8 cellular contexts compared by ENCODE assay signal in genomic region chr12:110826592-110827200, GRCh38. TPM values are rescaled to one million over a fixed set of nuclear protein-coding genes. Genes with fewer than 3 reads are reported as not detected.
DNase-seq lines count a peak whose midpoint lies in the region; ATAC-seq and TF ChIP-seq lines count a peak whose summit lies in the region.

No MANE protein-coding gene starts in this region.

- H3K27me3 ChIP-seq in H9 (ENCODE audit: insufficient read depth, low read length) (no peaks in the 10 kb centered on the region), gastrocnemius medialis (no peaks in the 10 kb centered on the region)

- DNase-seq in DMS 273 treated with DMSO at 0.1 percent for 48 hours (lab: John Stamatoyannopoulos, UW) = peak; percentile 37
- peak; percentile 95 for DNase-seq in H9
- DNase-seq in NCI-H1694 treated with DMSO at 0.1 percent for 48 hours (lab: John Stamatoyannopoulos, UW) = peak; percentile 79
- DNase-seq in amygdala (lab: John Stamatoyannopoulos, UW) = peak in 55 of 56 donors; percentile 5 to 94 (median 63)
- peak; percentile 64 for DNase-seq in hepatic stellate cell (ENCODE audit: low spot score)
- DNase-seq in gastrocnemius medialis = peak; percentile 55 to 90

- no peak overlapping the region for H2BK12ac ChIP-seq in H9 (ENCODE audit: insufficient read length, low read depth, low read length)

- H3K79me2 ChIP-seq in H9 (ENCODE audit: insufficient read depth, low read length) = no peaks in the 10 kb centered on the region

- H3K4ac ChIP-seq in H9 (ENCODE audit: low read depth, low read length) = no peak overlapping the region

- in situ Hi-C loops in gastrocnemius medialis (cut with MboI; ENCODE audit: low sequenced_read_pairs in 4 of 4) = loop anchor here in 3 of 4 donors (10.0 to 25.0 kb wide), 2 partner anchors 312 to 364 kb away; partner anchors contain the start of genes ARPC3 (in 1 of the 3), FAM216A (in 1 of the 3) and GPN3 (in 1 of the 3)

- H4K20me1 ChIP-seq in H9 (ENCODE audit: control insufficient read depth, insufficient read depth, insufficient read length) = no peaks in the 10 kb centered on the region

- H3K56ac ChIP-seq in H9 (ENCODE audit: insufficient read length, low read depth, low read length) = no peak overlapping the region

- intact Hi-C loops in gastrocnemius medialis (cut with DNase I; ENCODE audit: low total_unique reads) = loop anchor here (1.0 to 5.0 kb wide), 4 partner anchors 62 to 376 kb away; partner anchors contain the start of genes ARPC3 and TCTN1

- H3K27me3 Mint-ChIP-seq in H9 (ENCODE audit: low read depth) = peaks cover 17% of the 10 kb centered on the region
- H3K27me3 Mint-ChIP-seq in T-helper 1 cell treated with Interleukin-12 subunit alpha and Interleukin-12 subunit beta and Interleukin-4 antibody, amounts not matched to agents 30 μg/mL and 1 μg/mL, for 36 hours (ENCODE audit: low read depth) = no peaks in the 10 kb centered on the region

- H2BK15ac ChIP-seq in H9 (ENCODE audit: low read depth, low read length) = no peak overlapping the region

- no peak overlapping the region for H4K5ac ChIP-seq in H9 (ENCODE audit: insufficient read length, low read depth, low read length)

- H2AFZ ChIP-seq in H9 (ENCODE audit: low read length) = peak overlapping the region; percentile 50

- peak overlapping the region; percentile 70 for H3K18ac ChIP-seq in H9 (ENCODE audit: insufficient read length, low read depth, low read length)

- H3K4me3 ChIP-seq in gastrocnemius medialis = peak overlapping the region in 3 of 4 donors; percentile 29 to 41 (median 34)

- H3K4me1 Mint-ChIP-seq in H9 = peaks cover 6 to 7% of the 10 kb centered on the region in 2 experiments
- H3K4me1 Mint-ChIP-seq in T-helper 1 cell treated with Interleukin-12 subunit alpha and Interleukin-12 subunit beta and Interleukin-4 antibody, amounts not matched to agents 30 μg/mL and 1 μg/mL, for 36 hours (ENCODE audit: low read depth) = peaks cover 15% of the 10 kb centered on the region

- no peak for TF ChIP-seq POLR2A in gastrocnemius medialis (IDR thresholded peaks at IDR 0.05)

- no peaks in the 10 kb centered on the region; a peak in 1 of 7 replicates for H3K36me3 Mint-ChIP-seq in H9 (ENCODE audit: insufficient read depth in 1 of 3, low read depth in 3 of 3)
- no peaks in the 10 kb centered on the region for H3K36me3 Mint-ChIP-seq in T-helper 1 cell treated with Interleukin-12 subunit alpha and Interleukin-12 subunit beta and Interleukin-4 antibody, amounts not matched to agents 30 μg/mL and 1 μg/mL, for 36 hours (ENCODE audit: low read depth)

- no peaks in the 10 kb centered on the region for H3K23me2 ChIP-seq in H9 (ENCODE audit: insufficient read length, low read depth, low read length, poor library complexity, severe bottlenecking)

- H4K91ac ChIP-seq in H9 (ENCODE audit: insufficient read length, low read depth, low read length) = no peak overlapping the region

- H2BK20ac ChIP-seq in H9 (ENCODE audit: low read depth, low read length, poor library complexity, severe bottlenecking) = no peak overlapping the region

- H2BK120ac ChIP-seq in H9 (ENCODE audit: low read depth, low read length, poor library complexity, severe bottlenecking) = no peak overlapping the region

- no peaks in the 10 kb centered on the region for H3K79me1 ChIP-seq in H9 (ENCODE audit: insufficient read depth, low read depth, low read length, poor library complexity, severe bottlenecking)

- H3K27ac Mint-ChIP-seq in H9 = no peak overlapping the region
- no peak overlapping the region for H3K27ac Mint-ChIP-seq in T-helper 1 cell treated with Interleukin-12 subunit alpha and Interleukin-12 subunit beta and Interleukin-4 antibody, amounts not matched to agents 30 μg/mL and 1 μg/mL, for 36 hours

- no peaks in the 10 kb centered on the region for H3K9me3 Mint-ChIP-seq in H9
- no peaks in the 10 kb centered on the region for H3K9me3 Mint-ChIP-seq in T-helper 1 cell treated with Interleukin-12 subunit alpha and Interleukin-12 subunit beta and Interleukin-4 antibody, amounts not matched to agents 30 μg/mL and 1 μg/mL, for 36 hours

- H3T11ph ChIP-seq in H9 (ENCODE audit: low read length) = no peak overlapping the region

- no peak overlapping the region for H2AK5ac ChIP-seq in H9 (ENCODE audit: insufficient read length, low read length)

- H3K9me3 ChIP-seq in H9 (ENCODE audit: control insufficient read depth, low read depth, low read length) (no peaks in the 10 kb centered on the region), gastrocnemius medialis (no peaks in the 10 kb centered on the region)

- H3K36me3 ChIP-seq in gastrocnemius medialis = no peaks in the 10 kb centered on the region

- H2BK5ac ChIP-seq in H9 (ENCODE audit: insufficient read length, low read length) = no peak overlapping the region

- TF ChIP-seq CTCF in H9 (conservative IDR thresholded peaks at IDR 0.05) (peak; percentile 99), gastrocnemius medialis (IDR thresholded peaks at IDR 0.05 in 4 of 5, conservative IDR thresholded peaks at IDR 0.05 in 1 of 5) (peak; percentile 75 to 97 (median 85))

- H3K23ac ChIP-seq in H9 (ENCODE audit: insufficient read length, low read depth, low read length) = no peak overlapping the region

- H3K4me1 ChIP-seq in H9 (ENCODE audit: insufficient read depth, low read length) = no peaks in the 10 kb centered on the region
- peaks cover 0 to 4% of the 10 kb centered on the region in 2 donors for H3K4me1 ChIP-seq in gastrocnemius medialis

- H3K4me2 ChIP-seq in H9 (ENCODE audit: insufficient read depth, insufficient read length, low read length) = no peak overlapping the region

- WGBS in H9 (ENCODE audit: extremely low coverage, insufficient read length, low lambda C conversion rate) = no CpG with 5 or more reads among the region's 14 CpGs

- H3K27ac ChIP-seq in H9 (ENCODE audit: insufficient read length, low read depth, low read length) = no peak overlapping the region
- H3K27ac ChIP-seq in gastrocnemius medialis = no peak overlapping the region

- H4K8ac ChIP-seq in H9 (replicated peaks; ENCODE audit: insufficient read length, low read depth, low read length) = peak overlapping the region; percentile 20

- peak; percentile 93 to 99 for ATAC-seq in gastrocnemius medialis
- no peak for ATAC-seq in HG03025 (IDR thresholded peaks at IDR 0.05; ENCODE audit: low FRiP score, unreplicated experiment)

- H3K14ac ChIP-seq in H9 (ENCODE audit: insufficient read depth, low read length) = peak overlapping the region; percentile 58; the same call in 1 of the 2 replicates

- H3K4me3 Mint-ChIP-seq in H9 = no peak overlapping the region
- H3K4me3 Mint-ChIP-seq in T-helper 1 cell treated with Interleukin-12 subunit alpha and Interleukin-12 subunit beta and Interleukin-4 antibody, amounts not matched to agents 30 μg/mL and 1 μg/mL, for 36 hours = peak overlapping the region; percentile 13

- H3K9ac ChIP-seq in H9 (ENCODE audit: extremely low read depth, insufficient read length, low read length) = no peak overlapping the region

RNA-seq across cellular contexts. Expression of gene CCDC63, which starts 20.1 kb away (rescaled TPM):
- total RNA-seq in H9 (2021) = 0.77 and 1.3 TPM in 2 replicates
- total RNA-seq in gastrocnemius medialis = not detected

Comparison
In these comparisons a context has a peak if more than half of its experiments do, and no peak if none do; other contexts are left out.
1. DNase-seq: peak in every context shown above with its lines; median percentile 95 in H9; 79 in NCI-H1694 treated with DMSO at 0.1 percent for 48 hours; 72 in gastrocnemius medialis; 64 in hepatic stellate cell; 63 in amygdala; 37 in DMS 273 treated with DMSO at 0.1 percent for 48 hours.